ENCODE assay signal across 5 cellular contexts in genomic region chr7:100217934-100218333, GRCh38. TPM values are rescaled to one million over a fixed set of nuclear protein-coding genes. Genes with fewer than 3 reads are reported as not detected.
A peak's percentile ranks its signal among the peaks of the same experiment; 100 is the strongest.
DNase-seq lines count a peak whose midpoint lies in the region; ATAC-seq lines count a peak whose summit lies in the region.

No MANE protein-coding gene starts in this region.

- DNase-seq in NCI-H1694 treated with DMSO at 0.1 percent for 48 hours (lab: John Stamatoyannopoulos, UW) (peak; percentile 17), dermis blood vessel endothelial cell (peak; percentile 62), nucleus accumbens (lab: John Stamatoyannopoulos, UW) (peak in 52 of 56 donors; percentile 4 to 97 (median 60))
- DNase-seq in activated CD4-positive, alpha-beta T cell treated with anti-CD3 and anti-CD28 coated beads for 1 hour: peak; percentile 67

- peak; percentile 7 for ATAC-seq in GM19467 (IDR thresholded peaks at IDR 0.05; ENCODE audit: unreplicated experiment)

RNA-seq across cellular contexts. Expression of gene PVRIG, which starts 1.8 kb away (rescaled TPM):
- not detected in 2 replicates for total RNA-seq in dermis blood vessel endothelial cell

RNA-seq across cellular contexts. Expression of gene STAG3, which starts 40.2 kb away (rescaled TPM):
- total RNA-seq in dermis blood vessel endothelial cell: 0.17 and 0.23 TPM in 2 replicates

RNA-seq across cellular contexts. Expression of gene GPC2, which starts 40.8 kb away (rescaled TPM):
- total RNA-seq in dermis blood vessel endothelial cell: 2.8 and 4.4 TPM in 2 replicates

RNA-seq across cellular contexts. Expression of gene GAL3ST4, which starts 49.5 kb away (rescaled TPM):
- 0.17 and 0.88 TPM in 2 replicates for total RNA-seq in dermis blood vessel endothelial cell

RNA-seq across cellular contexts. Expression of gene TRAPPC14, which starts 59.4 kb away (rescaled TPM):
- 4.1 and 4.7 TPM in 2 replicates for total RNA-seq in dermis blood vessel endothelial cell

Comparison
In these comparisons a context has a peak if more than half of its experiments do, and no peak if none do; other contexts are left out.
1. Peak in every context shown above with its lines: DNase-seq and ATAC-seq.
2. DNase-seq: peak in every context shown above with its lines; median percentile 67 in activated CD4-positive, alpha-beta T cell treated with anti-CD3 and anti-CD28 coated beads for 1 hour; 62 in dermis blood vessel endothelial cell; 60 in nucleus accumbens; 17 in NCI-H1694 treated with DMSO at 0.1 percent for 48 hours.